In the genomic region with DNA sequence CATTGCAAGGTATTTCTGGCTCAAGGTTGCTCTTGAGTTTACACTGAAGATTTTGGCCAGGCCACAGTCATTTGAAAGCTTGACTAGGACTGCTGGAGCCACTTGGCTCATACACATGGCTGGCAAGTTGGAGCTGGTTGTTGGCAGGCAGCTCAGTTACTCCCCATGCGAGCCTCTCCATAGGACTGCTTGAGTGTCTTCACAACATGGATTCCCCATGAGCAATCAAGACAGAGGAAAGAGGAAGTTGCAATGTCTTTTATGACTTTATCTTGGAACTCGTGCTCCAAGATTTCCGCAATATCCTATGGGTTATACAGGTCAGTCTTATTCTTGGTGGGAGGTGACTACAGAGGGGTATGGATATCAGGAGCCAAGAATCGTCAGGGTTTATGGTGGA, we compare ENCODE assay signal across 14 cellular contexts. TPM values are rescaled to one million over a fixed set of nuclear protein-coding genes. Genes with fewer than 3 reads are reported as not detected.
A peak's percentile ranks its signal among the peaks of the same experiment; 100 is the strongest.
DNase-seq lines count a peak whose midpoint lies in the region; ATAC-seq and TF ChIP-seq lines count a peak whose summit lies in the region.
"Had no signal": no experiment of that assay in that cellular context is flagged by ENCODE, and none has a peak within 500 bp of the region (broad histone marks: within the 10 kb centered on the region; RNA-seq: fewer than 3 reads in every experiment).

No MANE protein-coding gene starts in this region.

- H3K27me3 ChIP-seq in RWPE2 (ENCODE audit: insufficient read depth, poor library complexity, severe bottlenecking) (no peaks in the 10 kb centered on the region), subcutaneous abdominal adipose tissue (ENCODE audit: control insufficient read depth in 5 of 5, insufficient read depth in 4 of 5, low read length in 5 of 5) (no peaks in the 10 kb centered on the region)
- H3K27me3 ChIP-seq: brain microvascular endothelial cell, tibial artery had no signal

- no peak overlapping the region for H3K4me3 ChIP-seq in RWPE2 (ENCODE audit: severe bottlenecking)
- no peak overlapping the region for H3K4me3 ChIP-seq in fibroblast of the aortic adventitia (ENCODE audit: low read depth, low read length)
- H3K4me3 ChIP-seq in subcutaneous abdominal adipose tissue (ENCODE audit: low read depth in 1 of 5, low read length in 5 of 5) = no peak overlapping the region

- no peak for DNase-seq in activated T-cell treated with anti-CD3 and anti-CD28 coated beads, Interleukin-2, amount 50 U/mL, for 4 hours
- DNase-seq in activated T-cell treated with anti-CD3 and anti-CD28 coated beads, Interleukin-2, amount 50 U/mL, for 48 hours = no peak
- DNase-seq in RWPE2 (ENCODE audit: low spot score) = peak; percentile 73
- peak; percentile 54 for DNase-seq in fibroblast of the aortic adventitia (ENCODE audit: low read depth)
- no peak for DNase-seq in activated gamma-delta T cell (lab: John Stamatoyannopoulos, UW)
- DNase-seq: activated CD4-positive, alpha-beta T cell treated with anti-CD3 and anti-CD28 coated beads, Interleukin-2, amount 50 U/mL, for 1 hour; brain microvascular endothelial cell; kidney glomerular epithelial cell; NCI-H1694; tibial artery had no signal

- H3K36me3 ChIP-seq in RWPE2 (ENCODE audit: low read depth) = peaks cover 27% of the 10 kb centered on the region
- H3K36me3 ChIP-seq in subcutaneous abdominal adipose tissue (ENCODE audit: control insufficient read depth in 5 of 5, insufficient read depth in 5 of 5, low read length in 5 of 5) = peaks cover 0 to 5% (median 0%) of the 10 kb centered on the region in 5 donors

- H3K9me3 ChIP-seq in RWPE2 (ENCODE audit: severe bottlenecking) (no peaks in the 10 kb centered on the region), subcutaneous abdominal adipose tissue (ENCODE audit: control insufficient read depth in 5 of 5, low read length in 5 of 5) (peaks cover 0 to 8% (median 0%) of the 10 kb centered on the region in 5 donors)
- H3K9me3 ChIP-seq: tibial artery had no signal

- peak overlapping the region; percentile 87 for H3K4me3 Mint-ChIP-seq in activated T-cell treated with anti-CD3 and anti-CD28 coated beads, Interleukin-2, amount 50 U/mL, for 4 hours

- no peaks in the 10 kb centered on the region for H3K9me3 Mint-ChIP-seq in activated T-cell treated with anti-CD3 and anti-CD28 coated beads, Interleukin-2, amount 50 U/mL, for 4 hours

- H3K27ac ChIP-seq in RWPE2 (ENCODE audit: poor library complexity, severe bottlenecking) (peak overlapping the region; percentile 97), subcutaneous abdominal adipose tissue (ENCODE audit: low read depth, low read length) (peak overlapping the region; percentile 87)
- H3K27ac ChIP-seq: brain microvascular endothelial cell had no signal

- H3K27me3 Mint-ChIP-seq in activated T-cell treated with anti-CD3 and anti-CD28 coated beads, Interleukin-2, amount 50 U/mL, for 4 hours (ENCODE audit: low read depth) = no peaks in the 10 kb centered on the region

- peaks cover 21% of the 10 kb centered on the region for H3K4me1 Mint-ChIP-seq in activated T-cell treated with anti-CD3 and anti-CD28 coated beads, Interleukin-2, amount 50 U/mL, for 4 hours (ENCODE audit: low read depth)

- TF ChIP-seq CTCF in RWPE2 (IDR thresholded peaks at IDR 0.05; ENCODE audit: poor library complexity, severe bottlenecking) (no peak), fibroblast of the aortic adventitia (IDR thresholded peaks at IDR 0.05; ENCODE audit: insufficient read depth, low read length) (no peak)

- H3K4me1 ChIP-seq in RWPE2 (ENCODE audit: insufficient read depth, poor library complexity, severe bottlenecking) (peaks cover 23% of the 10 kb centered on the region), subcutaneous abdominal adipose tissue (ENCODE audit: control insufficient read depth in 5 of 5, insufficient read depth in 5 of 5, low read length in 5 of 5) (peaks cover 0 to 41% (median 30%) of the 10 kb centered on the region in 5 donors)

- peaks cover 11% of the 10 kb centered on the region for H3K36me3 Mint-ChIP-seq in activated T-cell treated with anti-CD3 and anti-CD28 coated beads, Interleukin-2, amount 50 U/mL, for 4 hours (ENCODE audit: insufficient read depth)

- ATAC-seq in activated T-cell treated with anti-CD3 and anti-CD28 coated beads, Interleukin-2, amount 50 U/mL, for 4 hours = no peak
- ATAC-seq in RWPE2 (ENCODE audit: low read depth) = no peak
- no peak for ATAC-seq in HG03457 (IDR thresholded peaks at IDR 0.05; ENCODE audit: unreplicated experiment)
- no peak for ATAC-seq in GM21737 (IDR thresholded peaks at IDR 0.05; ENCODE audit: unreplicated experiment)

- H3K9ac ChIP-seq in subcutaneous abdominal adipose tissue (ENCODE audit: low read length in 5 of 5) = no peak overlapping the region

RNA-seq across cellular contexts. Expression of a gene that starts 1.4 kb away (rescaled TPM):
- total RNA-seq in activated T-cell treated with anti-CD3 and anti-CD28 coated beads, Interleukin-2, amount 50 U/mL, for 4 hours = 10 to 100 TPM; 15.3 to 16.6 (median 15.7) TPM
- 12.8 and 27.6 TPM in 2 replicates for total RNA-seq in fibroblast of the aortic adventitia (ENCODE audit: low replicate concordance)

RNA-seq across cellular contexts. Expression of a gene that starts 26.5 kb away (rescaled TPM):
- not detected for total RNA-seq in activated T-cell treated with anti-CD3 and anti-CD28 coated beads, Interleukin-2, amount 50 U/mL, for 4 hours
- not detected in 2 replicates for total RNA-seq in fibroblast of the aortic adventitia (ENCODE audit: low replicate concordance)
- total RNA-seq: posterior vena cava had no signal

RNA-seq across cellular contexts. Expression of a gene that starts 57.8 kb away (rescaled TPM):
- total RNA-seq in activated T-cell treated with anti-CD3 and anti-CD28 coated beads, Interleukin-2, amount 50 U/mL, for 4 hours = 1 to 10 TPM; 2.8 to 4.7 (median 3.8) TPM
- total RNA-seq in fibroblast of the aortic adventitia (ENCODE audit: low replicate concordance) = 11.0 and 19.1 TPM in 2 replicates

Comparison
In these comparisons a context has a peak if more than half of its experiments do, and no peak if none do; other contexts are left out.
1. DNase-seq: peak in RWPE2 (single experiment) and fibroblast of the aortic adventitia (single experiment); none in activated T-cell treated with anti-CD3 and anti-CD28 coated beads, Interleukin-2, amount 50 U/mL, for 4 hours (single experiment), activated T-cell treated with anti-CD3 and anti-CD28 coated beads, Interleukin-2, amount 50 U/mL, for 48 hours (0 of 2) and activated gamma-delta T cell (single experiment).